8 cellular contexts compared by ENCODE assay signal in genomic region chr2:43226955-43227829, GRCh38. TPM values are rescaled to one million over a fixed set of nuclear protein-coding genes. Genes with fewer than 3 reads are reported as not detected.
DNase-seq lines count a peak whose midpoint lies in the region; ATAC-seq and TF ChIP-seq lines count a peak whose summit lies in the region.

No MANE protein-coding gene starts in this region.

- peak; percentile 81 for DNase-seq in CD14-positive monocyte (ENCODE audit: low spot score)
- peak; percentile 76 for DNase-seq in KBM-7
- peak; percentile 84 for DNase-seq in SJSA1 (ENCODE audit: low read depth in 1 of 2, low spot score in 2 of 2)
- DNase-seq in activated naive CD4-positive, alpha-beta T cell treated with anti-CD3 and anti-CD28 coated beads, Interleukin-2, amount 50 U/mL, for 16 hours: peak; percentile 73
- peak; percentile 96 for DNase-seq in globus pallidus (ENCODE audit: low spot score)
- peak; percentile 86 for DNase-seq in occipital lobe (lab: John Stamatoyannopoulos, UW)
- DNase-seq in testis: peak; percentile 96

- H3K9me3 ChIP-seq in SJSA1 (replicated peaks): no peaks in the 10 kb centered on the region
- no peaks in the 10 kb centered on the region for H3K9me3 ChIP-seq in testis

- peak overlapping the region; percentile 81 for H3K4me3 ChIP-seq in SJSA1
- H3K4me3 ChIP-seq in testis: peak overlapping the region; percentile 84 to 97

- peaks cover 0 to 9% (median 0%) of the 10 kb centered on the region in 7 donors for H3K9me3 Mint-ChIP-seq in CD14-positive monocyte

- peaks cover 24 to 40% of the 10 kb centered on the region in 2 donors for H3K36me3 Mint-ChIP-seq in CD14-positive monocyte

- peaks cover 44% of the 10 kb centered on the region for H3K4me1 Mint-ChIP-seq in CD14-positive monocyte

- WGBS in testis, 2 donors: 0 to 1% methylated on average over 12 to 52 of the region's 77 CpGs

- H3K27ac Mint-ChIP-seq in CD14-positive monocyte: peak overlapping the region; percentile 94 to 98 (median 95)

- peak overlapping the region; percentile 88 for H3K27ac ChIP-seq in SJSA1
- peak overlapping the region; percentile 88 to 100 for H3K27ac ChIP-seq in testis

- ATAC-seq in GM19397 (IDR thresholded peaks at IDR 0.05; ENCODE audit: unreplicated experiment): peak; percentile 24

- in situ Hi-C loops in KBM-7 (cut with MboI; ENCODE audit: low pct_unique_long_range_greater_than_20kb, low sequenced_read_pairs): no loop called here

- H3K4me1 ChIP-seq in SJSA1 (replicated peaks) (peaks cover 45% of the 10 kb centered on the region), testis (peaks cover 24% of the 10 kb centered on the region)

- H3K4me3 Mint-ChIP-seq in CD14-positive monocyte: peak overlapping the region; percentile 87 to 92

- intact Hi-C loops in CD14-positive monocyte (cut with micrococcal nuclease): loop anchor here (1.0 to 10.0 kb wide), 8 partner anchors 58 to 402 kb away; no protein-coding TSS in a partner anchor
- intact Hi-C loops in testis (cut with DNase I; ENCODE audit: low total_unique reads): loop anchor here (5.0 to 10.0 kb wide), 3 partner anchors 255 to 382 kb away; no protein-coding TSS in a partner anchor

- peaks cover 53% of the 10 kb centered on the region for H3K36me3 ChIP-seq in SJSA1
- no peaks in the 10 kb centered on the region for H3K36me3 ChIP-seq in testis (ENCODE audit: low read depth, missing control alignments)

- H3K27me3 Mint-ChIP-seq in CD14-positive monocyte (ENCODE audit: low read depth in 3 of 3): peaks cover 0 to 5% (median 0%) of the 10 kb centered on the region in 3 donors

- H3K27me3 ChIP-seq in SJSA1 (replicated peaks) (no peaks in the 10 kb centered on the region), testis (no peaks in the 10 kb centered on the region)

- no peak for TF ChIP-seq POLR2A in testis (IDR thresholded peaks at IDR 0.05)

- TF ChIP-seq CTCF in CD14-positive monocyte (IDR thresholded peaks at IDR 0.05) (peak; percentile 56), testis (IDR thresholded peaks at IDR 0.05) (peak in 1 of 3 experiments; percentile 16)

RNA-seq across cellular contexts. Expression of gene ZFP36L2, which starts 0.8 kb away (rescaled TPM):
- polyA plus RNA-seq in CD14-positive monocyte (10 to 100 TPM; 84.4 to 88.3 TPM), testis (ENCODE audit: insufficient read depth, low read depth, low replicate concordance) (45.4 TPM)
- total RNA-seq in SJSA1 (2014; rRNA removed; shearing (Covaris generic)): 1.9 and 4.0 TPM in 2 replicates
- total RNA-seq in occipital lobe (2.5 TPM), testis (10 to 100 TPM; 35.7 to 54.4 TPM)

Comparison
In these comparisons a context has a peak if more than half of its experiments do, and no peak if none do; other contexts are left out.
1. Peak in every context shown above with its lines: DNase-seq, ATAC-seq, H3K4me3 ChIP-seq and H3K27ac ChIP-seq.